Comparison of ENCODE assay signal across 9 cellular contexts in genomic region chr11:39374963-39375698, GRCh38.
DNase-seq lines count a peak whose midpoint lies in the region; ATAC-seq, FAIRE-seq and TF ChIP-seq lines count a peak whose summit lies in the region.
"Had no signal": no experiment of that assay in that cellular context is flagged by ENCODE, and none has a peak within 500 bp of the region (broad histone marks: within the 10 kb centered on the region; RNA-seq: fewer than 3 reads in every experiment).

No MANE protein-coding gene starts in this region.

- FAIRE-seq in HTR-8/SVneo (lab: Jason Lieb, UNC) = no peak

- ATAC-seq in HG02798 (IDR thresholded peaks at IDR 0.05; ENCODE audit: poor library complexity, unreplicated experiment) (no peak), GM19452 (IDR thresholded peaks at IDR 0.05; ENCODE audit: unreplicated experiment) (no peak)

- TF ChIP-seq CTCF in WERI-Rb-1 (IDR thresholded peaks at IDR 0.05; ENCODE audit: low read depth, low read length) (0 out of 2 replicates have a peak, but pooled peaks have one; percentile 29), kidney epithelial cell (IDR thresholded peaks at IDR 0.05; ENCODE audit: insufficient read depth, low read length, poor library complexity, severe bottlenecking) (peak; percentile 58)

- H3K27me3 ChIP-seq in WERI-Rb-1 (ENCODE audit: insufficient read depth, low read depth, severe bottlenecking) (no peaks in the 10 kb centered on the region), kidney epithelial cell (ENCODE audit: control insufficient read depth, insufficient read depth, low read length) (no peaks in the 10 kb centered on the region)
- H3K27me3 ChIP-seq: SJCRH30 had no signal

- DNase-seq in EL = peak; percentile 7
- peak; percentile 10 for DNase-seq in HTR-8/SVneo (ENCODE audit: insufficient read length, low spot score)
- no peak for DNase-seq in WERI-Rb-1
- DNase-seq in kidney epithelial cell (ENCODE audit: low read depth) = no peak
- no peak for DNase-seq in posterior vena cava (ENCODE audit: low spot score)
- no peak for DNase-seq in SW480 (ENCODE audit: low spot score)

- no peaks in the 10 kb centered on the region for H3K36me3 ChIP-seq in WERI-Rb-1
- H3K36me3 ChIP-seq in kidney epithelial cell (ENCODE audit: control insufficient read depth, insufficient read depth, low read length) = no peaks in the 10 kb centered on the region
- H3K36me3 ChIP-seq: SJCRH30 had no signal

- intact Hi-C loops in posterior vena cava (cut with DNase I) = no loop called here

- H3K9me3 ChIP-seq in WERI-Rb-1 (ENCODE audit: severe bottlenecking) = no peaks in the 10 kb centered on the region
- H3K9me3 ChIP-seq: SJCRH30 had no signal

- no peak overlapping the region for H3K27ac ChIP-seq in WERI-Rb-1
- H3K27ac ChIP-seq: SJCRH30 had no signal

- H3K4me3 ChIP-seq in WERI-Rb-1 (ENCODE audit: low read depth, low read length) (no peak overlapping the region), kidney epithelial cell (ENCODE audit: low read depth, low read length) (no peak overlapping the region)
- H3K4me3 ChIP-seq: SJCRH30 had no signal

Comparison
In these comparisons a context has a peak if more than half of its experiments do, and no peak if none do; other contexts are left out.
1. DNase-seq: peak in EL (single experiment) and HTR-8/SVneo (single experiment); none in WERI-Rb-1 (single experiment), kidney epithelial cell (single experiment), posterior vena cava (single experiment) and SW480 (single experiment).